ENCODE assay signal across 11 cellular contexts in genomic region chr15:90213123-90213817, GRCh38. TPM values are rescaled to one million over a fixed set of nuclear protein-coding genes. Genes with fewer than 3 reads are reported as not detected.
DNase-seq lines count a peak whose midpoint lies in the region; ATAC-seq and TF ChIP-seq lines count a peak whose summit lies in the region.
"Had no signal": no experiment of that assay in that cellular context is flagged by ENCODE, and none has a peak within 500 bp of the region (broad histone marks: within the 10 kb centered on the region; RNA-seq: fewer than 3 reads in every experiment).

No MANE protein-coding gene starts in this region.

- no peaks in the 10 kb centered on the region for H3K9me2 ChIP-seq in HCT116 (ENCODE audit: insufficient read depth)

- RAD21 ChIA-PET in HCT116 (lab: Charles Lee; ENCODE audit: low non-redundant PET in 1 of 2, low total read pairs in 2 of 2, uncharacterized antibody in 2 of 2, unreplicated experiment in 2 of 2), result interaction anchor here in 1 of 2 experiments (1.5 kb wide), 1 partner anchor 48 kb away, joined by 5 read pairs; no protein-coding TSS in a partner anchor

- H2BK12ac ChIP-seq in neuronal stem cell (ENCODE audit: low read length), result no peak overlapping the region

- ATAC-seq in HCT116 (peak; percentile 31), naive B cell (ENCODE audit: low read depth in 2 of 2) (no peak), HG02885 (IDR thresholded peaks at IDR 0.05; ENCODE audit: poor library complexity, unreplicated experiment) (no peak)
- no peak for ATAC-seq in central memory CD8-positive, alpha-beta T cell (replicated peaks; ENCODE audit: extremely low read depth, poor library complexity, severe bottlenecking)

- no peak for TF ChIP-seq RAD21 in HCT116 (IDR thresholded peaks at IDR 0.05; ENCODE audit: low read depth)

- peaks cover 7% of the 10 kb centered on the region for H3K79me1 ChIP-seq in neuronal stem cell (ENCODE audit: low read depth, low read length)

- H3K27me3 Mint-ChIP-seq in central memory CD8-positive, alpha-beta T cell, result no peaks in the 10 kb centered on the region
- no peaks in the 10 kb centered on the region for H3K27me3 Mint-ChIP-seq in naive B cell

- peaks cover 37% of the 10 kb centered on the region for H3K4me1 Mint-ChIP-seq in central memory CD8-positive, alpha-beta T cell
- peaks cover 64 to 99% (median 93%) of the 10 kb centered on the region in 3 donors for H3K4me1 Mint-ChIP-seq in naive B cell

- H3K14ac ChIP-seq in neuronal stem cell (ENCODE audit: low read length), result no peak overlapping the region

- H2BK5ac ChIP-seq in neuronal stem cell (ENCODE audit: low read length), result no peak overlapping the region

- H3K36me3 Mint-ChIP-seq in central memory CD8-positive, alpha-beta T cell (ENCODE audit: insufficient read depth), result peaks cover 5% of the 10 kb centered on the region
- peaks cover 18 to 33% of the 10 kb centered on the region in 2 donors for H3K36me3 Mint-ChIP-seq in naive B cell

- no peak overlapping the region for H3K23ac ChIP-seq in neuronal stem cell (ENCODE audit: low read depth, low read length, poor library complexity)

- peak overlapping the region; percentile 19 for H3K27ac Mint-ChIP-seq in central memory CD8-positive, alpha-beta T cell (ENCODE audit: low read depth)
- H3K27ac Mint-ChIP-seq in naive B cell, result peak overlapping the region; percentile 87 to 99 (median 98)

- CTCF ChIA-PET in HCT116 (lab: Charles Lee), result interaction anchor here (1.0 to 2.2 kb wide), 4 partner anchors 8 to 70 kb away, joined by 4 to 15 read pairs (median 7); partner anchors contain the start of genes CIB1 and GDPGP1

- H4K20me1 ChIP-seq in BLaER1 (peaks cover 54% of the 10 kb centered on the region; the same call in 1 of the 2 replicates), HCT116 (ENCODE audit: insufficient read depth) (no peaks in the 10 kb centered on the region)

- no peak overlapping the region for H2BK15ac ChIP-seq in neuronal stem cell (ENCODE audit: low read length)

- no peak overlapping the region for H4K8ac ChIP-seq in neuronal stem cell (ENCODE audit: low read depth, low read length)

- DNase-seq in HCT116 (ENCODE audit: low read depth, low spot score), result no peak
- DNase-seq in central memory CD8-positive, alpha-beta T cell (ENCODE audit: low spot score in 2 of 2), result no peak
- no peak for DNase-seq in naive B cell
- no peak for DNase-seq in neuronal stem cell (ENCODE audit: low spot score)
- DNase-seq in MV-4-11 (lab: John Stamatoyannopoulos, UW), result no peak
- no peak for DNase-seq in MG63
- DNase-seq: mesenchymal stem cell; stimulated activated CD4-positive, alpha-beta T cell treated with anti-CD3 and anti-CD28 coated beads, Interleukin-2, amount 100 ng/mL, for 24 hours; tibial artery had no signal

- H3K27me3 ChIP-seq in BLaER1 (no peaks in the 10 kb centered on the region), HCT116 (ENCODE audit: insufficient read depth, low read length) (no peaks in the 10 kb centered on the region), neuronal stem cell (ENCODE audit: control insufficient read depth in 3 of 3, insufficient read depth in 3 of 3, low read depth in 1 of 3, low read length in 3 of 3) (no peaks in the 10 kb centered on the region), MG63 (no peaks in the 10 kb centered on the region)
- H3K27me3 ChIP-seq: tibial artery had no signal

- H2AFZ ChIP-seq in HCT116 (ENCODE audit: low read depth, low read length, poor library complexity, severe bottlenecking), result no peak overlapping the region
- no peak overlapping the region for H2AFZ ChIP-seq in neuronal stem cell (ENCODE audit: low read length)

- H3K9ac ChIP-seq in BLaER1 (no peak overlapping the region), HCT116 (ENCODE audit: low read length) (peak overlapping the region; percentile 74), neuronal stem cell (ENCODE audit: low read depth, low read length, poor library complexity) (no peak overlapping the region)

- no peak overlapping the region for H3K4ac ChIP-seq in neuronal stem cell (ENCODE audit: low read length)

- WGBS in neuronal stem cell (ENCODE audit: extremely low coverage in 2 of 2, insufficient read length in 2 of 2, insufficient replicate concordance in 1 of 2), 2 donors, result no CpG with 5 or more reads among the region's 12 CpGs

- no peak for TF ChIP-seq CTCF in HCT116 (IDR thresholded peaks at IDR 0.05 in 2 of 3, conservative IDR thresholded peaks at IDR 0.05 in 1 of 3; ENCODE audit: borderline replicate concordance in 1 of 3, insufficient read depth in 1 of 3, low read depth in 2 of 3, low read length in 2 of 3)

- BruUV-seq in HCT116 (replicated peaks; lab: Mats Ljungman, UMichigan), result no TSS peak

- H3K4me3 Mint-ChIP-seq in central memory CD8-positive, alpha-beta T cell, result no peak overlapping the region
- H3K4me3 Mint-ChIP-seq in naive B cell, result peak overlapping the region; percentile 32 to 91 (median 86)

- H3K9me3 Mint-ChIP-seq in central memory CD8-positive, alpha-beta T cell, result no peaks in the 10 kb centered on the region
- no peaks in the 10 kb centered on the region for H3K9me3 Mint-ChIP-seq in naive B cell

- no peak overlapping the region for H4K91ac ChIP-seq in neuronal stem cell (ENCODE audit: low read depth, low read length, poor library complexity)

- H2AK5ac ChIP-seq in neuronal stem cell (ENCODE audit: low read depth, low read length), result no peak overlapping the region

- TF ChIP-seq POLR2A in HCT116 (IDR thresholded peaks at IDR 0.05; ENCODE audit: borderline replicate concordance, extremely low read depth, insufficient read depth, insufficient read length), result no peak

- no peak overlapping the region for H3K18ac ChIP-seq in neuronal stem cell (ENCODE audit: low read length)

- H3K27ac ChIP-seq in BLaER1, result 0 out of 2 replicates have a peak overlapping the region, but pooled peaks have one; percentile 8
- H3K27ac ChIP-seq in HCT116 (ENCODE audit: low read depth, low read length), result peak overlapping the region; percentile 99
- H3K27ac ChIP-seq in neuronal stem cell (replicated peaks; ENCODE audit: low read length), result no peak overlapping the region
- H3K27ac ChIP-seq: tibial artery had no signal

- no peak overlapping the region for H2BK120ac ChIP-seq in neuronal stem cell (ENCODE audit: low read depth, low read length)

- peaks cover 64% of the 10 kb centered on the region for H3K4me1 ChIP-seq in BLaER1
- peaks cover 55 to 70% of the 10 kb centered on the region in 2 experiments for H3K4me1 ChIP-seq in HCT116 (ENCODE audit: control insufficient read depth in 1 of 2, insufficient read depth in 2 of 2, low read length in 2 of 2)
- H3K4me1 ChIP-seq in neuronal stem cell (ENCODE audit: control insufficient read depth in 2 of 2, insufficient read depth in 1 of 2, low read depth in 1 of 2, low read length in 2 of 2), result peaks cover 0 to 3% of the 10 kb centered on the region in 2 donors

- H3K4me2 ChIP-seq in BLaER1 (peak overlapping the region; percentile 56), HCT116 (ENCODE audit: low read length) (peak overlapping the region; percentile 85), neuronal stem cell (ENCODE audit: insufficient read depth, low read length, poor library complexity, severe bottlenecking) (no peak overlapping the region)

- POLR2A ChIA-PET in HCT116 (lab: Charles Lee), result no interaction called here

- H3K9me3 ChIP-seq in BLaER1 (no peaks in the 10 kb centered on the region), HCT116 (ENCODE audit: control insufficient read depth in 1 of 2, insufficient read depth in 1 of 2, low read depth in 1 of 2, low read length in 2 of 2) (no peaks in the 10 kb centered on the region), neuronal stem cell (replicated peaks in 1 of 2; ENCODE audit: control insufficient read depth in 2 of 2, insufficient read depth in 1 of 2, low read depth in 1 of 2, low read length in 2 of 2) (no peaks in the 10 kb centered on the region), MG63 (no peaks in the 10 kb centered on the region)
- H3K9me3 ChIP-seq: tibial artery had no signal

- H3K36me3 ChIP-seq in BLaER1, result peaks cover 35% of the 10 kb centered on the region
- H3K36me3 ChIP-seq in HCT116 (ENCODE audit: control insufficient read depth in 1 of 2, insufficient read depth in 2 of 2, low read length in 2 of 2), result peaks cover 0 to 11% of the 10 kb centered on the region in 2 experiments; a peak in 1 of 4 replicates
- H3K36me3 ChIP-seq in neuronal stem cell (replicated peaks in 1 of 2; ENCODE audit: control insufficient read depth in 2 of 2, insufficient read depth in 2 of 2, low read length in 2 of 2), result peaks cover 3 to 23% of the 10 kb centered on the region in 2 donors
- H3K36me3 ChIP-seq in MG63, result peaks cover 51% of the 10 kb centered on the region

- peaks cover 78% of the 10 kb centered on the region for H3K79me2 ChIP-seq in HCT116 (ENCODE audit: insufficient read depth, low read length)

- intact Hi-C loops in HCT116 (cut with micrococcal nuclease), result loop anchor here (1.0 to 10.0 kb wide), 2 partner anchors 48 to 468 kb away; no protein-coding TSS in a partner anchor

- H3K4me3 ChIP-seq in BLaER1, result no peak overlapping the region
- H3K4me3 ChIP-seq in HCT116 (replicated peaks in 1 of 2; ENCODE audit: low read depth in 1 of 2, low read length in 2 of 2), result peak overlapping the region; percentile 6 to 52; a peak in 3 of 4 replicates
- H3K4me3 ChIP-seq in neuronal stem cell (ENCODE audit: low read length in 2 of 2), result no peak overlapping the region
- H3K4me3 ChIP-seq in MG63, result no peak overlapping the region
- H3K4me3 ChIP-seq: tibial artery had no signal

RNA-seq across cellular contexts. Expression of gene SEMA4B, which starts 12.1 kb away (rescaled TPM):
- total RNA-seq in HCT116 (2021; ENCODE audit: unreplicated experiment), result 98.6 TPM
- polyA plus RNA-seq in HCT116 (2012), result 180 and 260 TPM in 2 replicates
- 100 to 1,000 TPM in 4 of 6 donors, 10 to 100 TPM in 2; 96.8 to 172 (median 103) TPM for polyA plus RNA-seq in naive B cell (ENCODE audit: low read depth in 6 of 6)
- 15.2 TPM for polyA plus RNA-seq in neuronal stem cell (2013, experiment 1 of 2)
- 15.6 TPM for polyA plus RNA-seq in neuronal stem cell (2013, experiment 2 of 2)
- total RNA-seq in MG63 (2014; rRNA removed; shearing (Covaris generic); ENCODE audit: low replicate concordance), result 3.7 and 19.0 TPM in 2 replicates

RNA-seq across cellular contexts. Expression of gene CIB1, which starts 20.5 kb away (rescaled TPM):
- 92.7 TPM for total RNA-seq in HCT116 (2021; ENCODE audit: unreplicated experiment)
- polyA plus RNA-seq in HCT116 (2012), result 261 and 304 TPM in 2 replicates
- polyA plus RNA-seq in naive B cell (ENCODE audit: low read depth in 6 of 6), result 100 to 1,000 TPM; 204 to 259 (median 235) TPM
- 18.7 TPM for polyA plus RNA-seq in neuronal stem cell (2013, experiment 1 of 2)
- 18.6 TPM for polyA plus RNA-seq in neuronal stem cell (2013, experiment 2 of 2)
- 48.7 and 158 TPM in 2 replicates for total RNA-seq in MG63 (2014; rRNA removed; shearing (Covaris generic); ENCODE audit: low replicate concordance)

RNA-seq across cellular contexts. Expression of gene GDPGP1, which starts 20.7 kb away (rescaled TPM):
- total RNA-seq in HCT116 (2021; ENCODE audit: unreplicated experiment), result 15.4 TPM
- 8.6 and 12.6 TPM in 2 replicates for polyA plus RNA-seq in HCT116 (2012)
- polyA plus RNA-seq in naive B cell (ENCODE audit: low read depth in 6 of 6), result 1 to 10 TPM in 4 of 6 donors, under 1 TPM in 2; 0.70 to 2.1 (median 1.3) TPM
- polyA plus RNA-seq in neuronal stem cell (2013, experiment 1 of 2), result 1.2 TPM
- 1.6 TPM for polyA plus RNA-seq in neuronal stem cell (2013, experiment 2 of 2)
- 0.86 and 6.4 TPM in 2 replicates for total RNA-seq in MG63 (2014; rRNA removed; shearing (Covaris generic); ENCODE audit: low replicate concordance)

RNA-seq across cellular contexts. Expression of gene TTLL13, which starts 36.1 kb away (rescaled TPM):
- total RNA-seq in HCT116 (2021; ENCODE audit: unreplicated experiment), result 1.0 TPM
- 0.95 and 1.8 TPM in 2 replicates for polyA plus RNA-seq in HCT116 (2012)
- polyA plus RNA-seq in naive B cell (ENCODE audit: low read depth in 6 of 6), result 1 to 10 TPM in 1 of 6 donors, under 1 TPM in 3, not detected in 2; 0.11 to 1.4 (median 0.34) TPM
- 0.32 TPM for polyA plus RNA-seq in neuronal stem cell (2013, experiment 1 of 2)
- polyA plus RNA-seq in neuronal stem cell (2013, experiment 2 of 2), result 0.10 TPM
- 0.07 TPM in 1 of 2 replicates, not detected in the other for total RNA-seq in MG63 (2014; rRNA removed; shearing (Covaris generic); ENCODE audit: low replicate concordance)

RNA-seq across cellular contexts. Expression of gene NGRN, which starts 52.2 kb away (rescaled TPM):
- 72.7 TPM for total RNA-seq in HCT116 (2021; ENCODE audit: unreplicated experiment)
- polyA plus RNA-seq in HCT116 (2012), result 45.2 and 52.8 TPM in 2 replicates
- polyA plus RNA-seq in naive B cell (ENCODE audit: low read depth in 6 of 6), result 10 to 100 TPM; 33.6 to 80.2 (median 54.1) TPM
- 106 TPM for polyA plus RNA-seq in neuronal stem cell (2013, experiment 1 of 2)
- 104 TPM for polyA plus RNA-seq in neuronal stem cell (2013, experiment 2 of 2)
- total RNA-seq in MG63 (2014; rRNA removed; shearing (Covaris generic); ENCODE audit: low replicate concordance), result 83.1 and 134 TPM in 2 replicates

Comparison
In these comparisons a context has a peak if more than half of its experiments do, and no peak if none do; other contexts are left out.
1. H3K4me3 ChIP-seq: peak in HCT116 (2 of 2); none in BLaER1 (single experiment), neuronal stem cell (0 of 2) and MG63 (single experiment).